1 cellular context compared by ENCODE assay signal in the genomic region with DNA sequence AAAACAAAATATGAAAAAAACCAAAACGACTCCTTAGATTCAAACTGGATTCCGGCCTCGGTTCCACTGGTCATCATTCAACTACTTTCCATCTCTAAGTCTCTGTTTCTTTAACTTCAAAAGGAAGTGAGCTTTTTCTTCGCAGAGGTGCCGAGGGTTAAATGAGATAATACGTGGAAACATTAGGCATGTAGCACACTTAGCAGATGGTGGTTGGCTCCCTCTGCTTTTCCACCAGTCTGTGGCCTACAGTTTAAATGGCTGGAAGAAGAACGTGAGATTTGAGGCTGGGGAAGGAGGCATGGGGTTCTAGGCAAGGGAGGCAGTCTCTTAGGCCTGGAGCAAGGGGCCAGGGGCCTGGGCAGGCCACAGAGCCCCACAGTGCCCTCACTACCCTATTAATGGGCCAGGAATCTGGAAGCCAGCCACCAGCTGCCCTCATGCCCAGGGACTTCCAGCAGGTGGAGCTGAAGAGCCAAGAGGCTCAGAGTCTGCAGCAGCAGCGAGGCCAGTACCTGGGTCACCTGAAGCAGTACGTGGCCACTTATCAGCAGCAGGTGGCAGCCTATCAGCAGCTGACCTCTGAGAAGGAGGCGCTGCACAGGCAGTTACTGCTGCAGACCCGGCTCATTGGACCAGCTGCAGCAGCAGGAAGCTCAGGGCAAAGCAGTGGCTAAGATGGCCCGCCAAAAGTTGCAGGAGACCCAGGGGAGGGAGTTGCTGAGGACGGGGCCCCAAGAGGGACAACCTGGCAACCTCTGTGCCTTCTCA.
A peak's percentile ranks its signal among the peaks of the same experiment; 100 is the strongest.
TF ChIP-seq lines count a peak whose summit lies in the region.

No MANE protein-coding gene starts in this region.

TF ChIP-seq in A549, 52 proteins besides CTCF, POLR2A, EP300 and RAD21:
- TF ChIP-seq, protein P1, sequence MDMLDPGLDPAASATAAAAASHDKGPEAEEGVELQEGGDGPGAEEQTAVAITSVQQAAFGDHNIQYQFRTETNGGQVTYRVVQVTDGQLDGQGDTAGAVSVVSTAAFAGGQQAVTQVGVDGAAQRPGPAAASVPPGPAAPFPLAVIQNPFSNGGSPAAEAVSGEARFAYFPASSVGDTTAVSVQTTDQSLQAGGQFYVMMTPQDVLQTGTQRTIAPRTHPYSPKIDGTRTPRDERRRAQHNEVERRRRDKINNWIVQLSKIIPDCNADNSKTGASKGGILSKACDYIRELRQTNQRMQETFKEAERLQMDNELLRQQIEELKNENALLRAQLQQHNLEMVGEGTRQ (IDR thresholded peaks at IDR 0.05): peak; percentile 23; the same call in 1 of the 2 replicates
- TF ChIP-seq SMC3 (IDR thresholded peaks at IDR 0.05): peak; percentile 82
- TF ChIP-seq, protein P2, sequence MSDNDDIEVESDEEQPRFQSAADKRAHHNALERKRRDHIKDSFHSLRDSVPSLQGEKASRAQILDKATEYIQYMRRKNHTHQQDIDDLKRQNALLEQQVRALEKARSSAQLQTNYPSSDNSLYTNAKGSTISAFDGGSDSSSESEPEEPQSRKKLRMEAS (IDR thresholded peaks at IDR 0.05): 0 out of 2 replicates have a peak, but pooled peaks have one; percentile 33
